Comparison of ENCODE assay signal across 8 cellular contexts in the genomic region with DNA sequence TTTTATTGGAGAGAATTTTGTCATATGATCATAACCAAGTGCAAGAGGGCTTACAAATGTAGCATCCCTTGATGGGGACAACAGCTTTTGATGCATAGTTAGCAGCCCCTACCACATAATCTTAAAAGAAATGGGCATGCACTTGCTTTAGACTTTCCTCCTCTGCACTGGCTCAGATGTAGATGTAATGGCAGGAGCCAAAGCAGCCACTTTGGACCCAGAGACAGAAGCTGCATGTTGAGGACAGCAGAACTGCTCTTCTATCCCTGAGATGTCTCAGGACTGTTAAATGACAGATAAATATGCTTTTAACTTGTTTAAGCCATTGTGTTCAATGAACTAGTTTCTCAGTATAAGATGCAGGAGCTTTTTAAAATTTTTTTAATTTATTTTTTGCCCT.
"Had no signal": no experiment of that assay in that cellular context is flagged by ENCODE, and none has a peak within 500 bp of the region (broad histone marks: within the 10 kb centered on the region; RNA-seq: fewer than 3 reads in every experiment).

No MANE protein-coding gene starts in this region.

- DNase-seq: GDM1, GF-D8 had no signal

- FAIRE-seq: G401.6, GM12878, GM12891, GM12892, GM18507, GM19239 had no signal

- ATAC-seq: GM12878 had no signal

- H3K4me3 ChIP-seq: GM12878 had no signal
